8 cellular contexts compared by ENCODE assay signal in the genomic region with DNA sequence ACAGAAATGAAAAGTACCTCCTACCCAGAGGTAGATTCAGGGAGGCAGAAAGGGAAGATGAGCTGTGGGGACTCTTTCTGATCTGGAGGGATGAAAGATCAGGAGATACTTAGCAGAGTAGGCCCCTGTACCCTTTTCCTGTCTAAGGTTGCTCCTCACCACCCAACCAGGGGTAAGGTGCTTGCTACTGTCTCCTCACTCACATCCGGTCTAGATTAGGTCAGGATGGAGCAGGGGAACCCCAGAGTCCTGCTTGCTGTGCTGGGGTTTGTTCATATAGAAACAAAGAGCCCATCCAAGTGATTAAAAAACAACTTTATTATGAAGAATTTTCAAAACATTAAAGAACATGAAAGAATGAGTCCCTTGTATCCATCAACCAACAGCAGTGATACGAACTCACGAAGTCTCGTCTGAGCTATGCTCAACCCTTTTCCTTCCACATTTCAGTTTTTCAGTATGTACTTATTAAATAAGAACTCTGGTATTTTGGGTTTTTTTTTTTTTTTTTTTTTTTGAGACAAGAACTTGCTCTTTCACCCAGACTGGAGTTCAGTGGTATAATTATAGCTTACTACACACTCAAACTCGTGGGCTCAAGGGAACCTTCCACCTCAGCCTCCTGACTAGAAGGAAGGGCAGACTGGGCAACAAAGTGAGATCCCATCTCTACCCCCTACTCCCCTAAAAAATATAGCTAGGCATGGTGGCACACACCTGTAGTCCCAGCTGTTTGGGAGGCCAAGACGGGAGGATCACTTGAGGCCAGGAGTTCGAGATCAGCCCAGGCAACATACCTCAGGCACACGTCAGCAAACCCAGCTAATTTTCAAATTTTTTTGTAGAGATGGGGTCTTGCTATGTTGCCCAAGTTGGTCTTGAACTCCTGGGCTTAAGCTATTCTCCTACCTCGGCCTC. TPM values are rescaled to one million over a fixed set of nuclear protein-coding genes. Genes with fewer than 3 reads are reported as not detected.
A peak's percentile ranks its signal among the peaks of the same experiment; 100 is the strongest.
DNase-seq lines count a peak whose midpoint lies in the region; ATAC-seq and TF ChIP-seq lines count a peak whose summit lies in the region.

No MANE protein-coding gene starts in this region.

- intact Hi-C loops in lower lobe of right lung (cut with DNase I) (no loop called here), posterior vena cava (cut with DNase I) (no loop called here)

- H3K4me1 ChIP-seq in lower lobe of right lung = peaks cover 33% of the 10 kb centered on the region

- TF ChIP-seq CTCF in lower lobe of right lung (IDR thresholded peaks at IDR 0.05) = no peak

- H3K27me3 ChIP-seq in lower lobe of right lung (ENCODE audit: low read depth) = no peaks in the 10 kb centered on the region

- no peak overlapping the region for H3K27ac ChIP-seq in lower lobe of right lung

- no peaks in the 10 kb centered on the region for H3K9me3 ChIP-seq in lower lobe of right lung

- H3K4me3 ChIP-seq in lower lobe of right lung = peak overlapping the region; percentile 96

- peak; percentile 31 for ATAC-seq in GM18499 (IDR thresholded peaks at IDR 0.05; ENCODE audit: insufficient read depth, unreplicated experiment)
- ATAC-seq in HG02981 (IDR thresholded peaks at IDR 0.05; ENCODE audit: unreplicated experiment) = peak; percentile 33
- ATAC-seq in lower lobe of right lung = no peak

- no peaks in the 10 kb centered on the region for H3K36me3 ChIP-seq in lower lobe of right lung

- DNase-seq in activated CD4-positive, alpha-beta T cell treated with anti-CD3 and anti-CD28 coated beads, Interleukin-2, amount 50 U/mL, for 1 hour = peak; percentile 53
- DNase-seq in lower lobe of right lung = no peak
- DNase-seq in NCI-H2107 treated with DMSO at 0.1 percent for 48 hours (lab: John Stamatoyannopoulos, UW; ENCODE audit: unreplicated experiment) = no peak
- no peak for DNase-seq in C1 segment of cervical spinal cord (lab: John Stamatoyannopoulos, UW)
- no peak for DNase-seq in DMS79 treated with DMSO at 0.1 percent for 48 hours (lab: John Stamatoyannopoulos, UW)
- no peak for DNase-seq in posterior vena cava (ENCODE audit: low spot score)

RNA-seq across cellular contexts. Expression of gene TTC7A, which starts 3.1 kb away (rescaled TPM):
- total RNA-seq in lower lobe of right lung (60.9 TPM), posterior vena cava (10 to 100 TPM; 23.1 to 32.7 TPM)

RNA-seq across cellular contexts. Expression of gene MCFD2, which starts 28.5 kb away (rescaled TPM):
- total RNA-seq in lower lobe of right lung (82.3 TPM), posterior vena cava (100 to 1,000 TPM; 111 to 137 TPM)

Comparison
In these comparisons a context has a peak if more than half of its experiments do, and no peak if none do; other contexts are left out.
1. ATAC-seq: peak in GM18499 (single experiment) and HG02981 (single experiment); none in lower lobe of right lung (0 of 2).